ENCODE assay signal across 8 cellular contexts in genomic region chr1:157310805-157311729, GRCh38.
DNase-seq lines count a peak whose midpoint lies in the region; ATAC-seq and TF ChIP-seq lines count a peak whose summit lies in the region.
"Not testable (repeated sequence)": the region's sequence is repeated elsewhere in the genome, so short reads cannot be mapped to it uniquely, and the experiment has no call there.

No MANE protein-coding gene starts in this region.

- not testable (repeated sequence) for H3K36me3 Mint-ChIP-seq in mesothelial cell of epicardium

- not testable (repeated sequence) for H3K27me3 Mint-ChIP-seq in mesothelial cell of epicardium (ENCODE audit: low read depth)

- not testable (repeated sequence) for H3K27ac ChIP-seq in upper lobe of right lung

- not testable (repeated sequence) for H3K4me1 ChIP-seq in NT2/D1 (ENCODE audit: insufficient read depth, insufficient read length); upper lobe of right lung

- intact Hi-C loops in upper lobe of right lung (cut with DNase I) = not testable (repeated sequence)

- H3K4me3 ChIP-seq in NT2/D1 (ENCODE audit: insufficient read length, low read depth); upper lobe of right lung: not testable (repeated sequence)

- not testable (repeated sequence) for H3K36me3 ChIP-seq in NT2/D1 (ENCODE audit: insufficient read depth, insufficient read length, low read length); upper lobe of right lung

- ATAC-seq in HG02588 (IDR thresholded peaks at IDR 0.05; ENCODE audit: unreplicated experiment) (peak; percentile 45), upper lobe of right lung (peak; percentile 71)

- peak; percentile 16 for DNase-seq in EH (ENCODE audit: low read depth)
- DNase-seq in NCI-H1417 (lab: John Stamatoyannopoulos, UW) = peak; percentile 47 to 94 (median 74)
- DNase-seq in NT2/D1 (ENCODE audit: low read depth, low spot score) = peak; percentile 94
- peak; percentile 6 for DNase-seq in amniotic epithelial cell (ENCODE audit: low read depth)
- peak; percentile 10 for DNase-seq in foreskin melanocyte
- not testable (repeated sequence) for DNase-seq in mesothelial cell of epicardium (ENCODE audit: low spot score in 2 of 2, unreplicated experiment in 2 of 2); upper lobe of right lung

- H3K9me3 ChIP-seq in NT2/D1 (ENCODE audit: insufficient read depth, low read length); upper lobe of right lung: not testable (repeated sequence)

- not testable (repeated sequence) for H3K27ac Mint-ChIP-seq in mesothelial cell of epicardium

- peaks cover 15% of the 10 kb centered on the region for H3K4me1 Mint-ChIP-seq in mesothelial cell of epicardium

- not testable (repeated sequence) for H3K4me3 Mint-ChIP-seq in mesothelial cell of epicardium

- TF ChIP-seq CTCF in mesothelial cell of epicardium (IDR thresholded peaks at IDR 0.05; ENCODE audit: unreplicated experiment) = peak; percentile 45
- TF ChIP-seq CTCF in upper lobe of right lung (IDR thresholded peaks at IDR 0.05) = peak; percentile 17

- not testable (repeated sequence) for H3K27me3 ChIP-seq in NT2/D1 (ENCODE audit: insufficient read depth, insufficient read length); upper lobe of right lung

- not testable (repeated sequence) for H3K9me3 Mint-ChIP-seq in mesothelial cell of epicardium

- not testable (repeated sequence) for H3K9ac ChIP-seq in NT2/D1 (ENCODE audit: insufficient read length, low read depth)
